21 cellular contexts compared by ENCODE assay signal in genomic region chr22:39419911-39420310, GRCh38. TPM values are rescaled to one million over a fixed set of nuclear protein-coding genes. Genes with fewer than 3 reads are reported as not detected.
DNase-seq lines count a peak whose midpoint lies in the region; ATAC-seq, FAIRE-seq and TF ChIP-seq lines count a peak whose summit lies in the region.
"Had no signal": no experiment of that assay in that cellular context is flagged by ENCODE, and none has a peak within 500 bp of the region (broad histone marks: within the 10 kb centered on the region; RNA-seq: fewer than 3 reads in every experiment).

No MANE protein-coding gene starts in this region.

- no peak for ATAC-seq in gastroesophageal sphincter
- ATAC-seq: GM12878 had no signal

- TF ChIP-seq CTCF in kidney (IDR thresholded peaks at IDR 0.05; ENCODE audit: borderline replicate concordance, extremely low read depth, insufficient read depth), result no peak
- no peak for TF ChIP-seq CTCF in gastroesophageal sphincter (IDR thresholded peaks at IDR 0.05)

- peak; percentile 17 for DNase-seq in kidney
- peak; percentile 43 for DNase-seq in posterior vena cava (ENCODE audit: low spot score)
- DNase-seq in RPMI8226, result no peak
- no peak for DNase-seq in NOMO-1 (lab: John Stamatoyannopoulos, UW; ENCODE audit: unreplicated experiment in 2 of 2)
- no peak for DNase-seq in GM12891 (ENCODE audit: insufficient read length, low spot score)
- DNase-seq: CD4-positive, alpha-beta T cell; DMS 273 treated with DMSO at 0.1 percent for 48 hours; DMS79; EL; GDM1; GOT3; HFFc6 had no signal

- H3K9ac ChIP-seq in BLaER1 (no peak overlapping the region), kidney (ENCODE audit: low read length in 2 of 2) (no peak overlapping the region)
- peak overlapping the region in 2 of 11 experiments; percentile 61 to 66; a peak in 4 of 22 replicates for H3K9ac ChIP-seq in BLaER1 treated with 17β-estradiol and CSF1 and Interleukin-3, amounts not matched to agents 10 nM and 100 nM

- FAIRE-seq in kidney (lab: Jason Lieb, UNC), result no peak
- no peak for FAIRE-seq in GM12891 (lab: Jason Lieb, UNC)
- FAIRE-seq: D721Med, GM12878, GM18507, H54 had no signal

- no peak for TF ChIP-seq EP300 in gastroesophageal sphincter (IDR thresholded peaks at IDR 0.05)

- 86 to 100% methylated on average over 1 to 4 of the region's 5 CpGs for WGBS in gastroesophageal sphincter (ENCODE audit: low coverage in 1 of 2), 2 donors

- H3K9me3 ChIP-seq in BLaER1, result no peaks in the 10 kb centered on the region
- no peaks in the 10 kb centered on the region for H3K9me3 ChIP-seq in BLaER1 treated with 17β-estradiol and CSF1 and Interleukin-3, amounts not matched to agents 10 nM and 100 nM (replicated peaks in 1 of 11)
- no peaks in the 10 kb centered on the region for H3K9me3 ChIP-seq in kidney (ENCODE audit: control insufficient read depth in 1 of 2, low read length in 2 of 2)
- no peaks in the 10 kb centered on the region for H3K9me3 ChIP-seq in gastroesophageal sphincter
- H3K9me3 ChIP-seq: HAP-1 had no signal

- H3K36me3 ChIP-seq in BLaER1, result peaks cover 94% of the 10 kb centered on the region
- peaks cover 81 to 99% (median 90%) of the 10 kb centered on the region in 11 experiments for H3K36me3 ChIP-seq in BLaER1 treated with 17β-estradiol and CSF1 and Interleukin-3, amounts not matched to agents 10 nM and 100 nM
- H3K36me3 ChIP-seq in kidney (ENCODE audit: control insufficient read depth in 1 of 2, insufficient read depth in 2 of 2, low read length in 2 of 2), result peaks cover 46 to 52% of the 10 kb centered on the region in 2 donors
- H3K36me3 ChIP-seq in gastroesophageal sphincter, result peaks cover 0 to 100% of the 10 kb centered on the region in 2 donors

- H3K4me2 ChIP-seq in BLaER1, result peak overlapping the region; percentile 72
- peak overlapping the region in 5 of 11 experiments; percentile 63 to 79 (median 75); a peak in 9 of 22 replicates for H3K4me2 ChIP-seq in BLaER1 treated with 17β-estradiol and CSF1 and Interleukin-3, amounts not matched to agents 10 nM and 100 nM

- H3K4me1 ChIP-seq in BLaER1 (peaks cover 52% of the 10 kb centered on the region), kidney (ENCODE audit: control insufficient read depth in 1 of 2, insufficient read depth in 1 of 2, low read depth in 1 of 2, low read length in 2 of 2) (no peaks in the 10 kb centered on the region), gastroesophageal sphincter (no peaks in the 10 kb centered on the region)
- H3K4me1 ChIP-seq in BLaER1 treated with 17β-estradiol and CSF1 and Interleukin-3, amounts not matched to agents 10 nM and 100 nM, result peaks cover 33 to 64% (median 54%) of the 10 kb centered on the region in 10 experiments
- H3K4me1 ChIP-seq: HAP-1 had no signal

- no peak for TF ChIP-seq POLR2A in gastroesophageal sphincter (IDR thresholded peaks at IDR 0.05)
- TF ChIP-seq POLR2A in GM12891 (IDR thresholded peaks at IDR 0.05; ENCODE audit: low read depth, low read length), result no peak

- H3K27ac ChIP-seq in BLaER1 (peak overlapping the region; percentile 57), kidney (ENCODE audit: low read depth in 2 of 2, low read length in 2 of 2) (no peak overlapping the region), gastroesophageal sphincter (no peak overlapping the region)
- peak overlapping the region in 6 of 11 experiments; percentile 5 to 99 (median 66); a peak in 5 of 22 replicates for H3K27ac ChIP-seq in BLaER1 treated with 17β-estradiol and CSF1 and Interleukin-3, amounts not matched to agents 10 nM and 100 nM

- H4K20me1 ChIP-seq in BLaER1, result no peaks in the 10 kb centered on the region
- H4K20me1 ChIP-seq in BLaER1 treated with 17β-estradiol and CSF1 and Interleukin-3, amounts not matched to agents 10 nM and 100 nM, result peaks cover 0 to 5% (median 0%) of the 10 kb centered on the region in 11 experiments; a peak in 2 of 22 replicates

- intact Hi-C loops in kidney (cut with DNase I) (no loop called here), posterior vena cava (cut with DNase I) (loop anchor here in 1 of 2 donors (10.0 kb wide), 1 partner anchor 95 kb away; no protein-coding TSS in a partner anchor)

- no peaks in the 10 kb centered on the region for H3K27me3 ChIP-seq in BLaER1
- H3K27me3 ChIP-seq in BLaER1 treated with 17β-estradiol and CSF1 and Interleukin-3, amounts not matched to agents 10 nM and 100 nM, result no peaks in the 10 kb centered on the region
- H3K27me3 ChIP-seq in gastroesophageal sphincter, result no peaks in the 10 kb centered on the region

- no peak overlapping the region for H3K4me3 ChIP-seq in BLaER1
- no peak overlapping the region for H3K4me3 ChIP-seq in BLaER1 treated with 17β-estradiol and CSF1 and Interleukin-3, amounts not matched to agents 10 nM and 100 nM
- H3K4me3 ChIP-seq in kidney (ENCODE audit: low read length in 2 of 2), result no peak overlapping the region
- H3K4me3 ChIP-seq in gastroesophageal sphincter, result no peak overlapping the region
- H3K4me3 ChIP-seq: GM12878, HAP-1 had no signal

TF ChIP-seq in GM12891, 5 proteins besides CTCF, POLR2A, EP300 and RAD21:
- TF ChIP-seq SPI1 (IDR thresholded peaks at IDR 0.05; ENCODE audit: low read depth, low read length), result no peak
- TF ChIP-seq POLR2AphosphoS5 (IDR thresholded peaks at IDR 0.05; ENCODE audit: low read depth, low read length), result no peak
- no peak for TF ChIP-seq TAF1 (IDR thresholded peaks at IDR 0.05; ENCODE audit: low read depth, low read length)
- TF ChIP-seq POU2F2 (IDR thresholded peaks at IDR 0.05; ENCODE audit: low read depth, low read length), result no peak
- no peak for TF ChIP-seq PAX5 (IDR thresholded peaks at IDR 0.05; ENCODE audit: insufficient read depth, low read length, severe bottlenecking)
TF ChIP-seq in GM12891: peak in this region for 0.

RNA-seq across cellular contexts. Expression of gene TAB1, which starts 20.3 kb away (rescaled TPM):
- total RNA-seq in kidney (30.9 TPM), posterior vena cava (10 to 100 TPM; 20.0 to 20.7 TPM), gastroesophageal sphincter (10 to 100 TPM; 20.6 to 29.0 (median 23.8) TPM)
- polyA plus RNA-seq in kidney (ENCODE audit: insufficient read depth, low read depth, low replicate concordance), result 14.4 TPM
- 8.7 TPM for polyA plus RNA-seq in GM12891 (2012; ENCODE audit: low read depth, missing spikeins)

RNA-seq across cellular contexts. Expression of gene MGAT3, which starts 36.9 kb away (rescaled TPM):
- 5.4 TPM for total RNA-seq in kidney
- 2.7 TPM for polyA plus RNA-seq in kidney (ENCODE audit: insufficient read depth, low read depth, low replicate concordance)
- total RNA-seq in posterior vena cava, result 1 to 10 TPM; 2.3 to 3.2 TPM
- 1 to 10 TPM; 2.6 to 3.9 (median 2.9) TPM for total RNA-seq in gastroesophageal sphincter
- 16.9 TPM for polyA plus RNA-seq in GM12891 (2012; ENCODE audit: low read depth, missing spikeins)
- total RNA-seq: HFFc6 had no signal
- polyA plus RNA-seq: CD14-positive monocyte had no signal

Comparison
In these comparisons a context has a peak if more than half of its experiments do, and no peak if none do; other contexts are left out.
1. H3K27ac ChIP-seq: peak in BLaER1 (single experiment) and BLaER1 treated with 17β-estradiol and CSF1 and Interleukin-3, amounts not matched to agents 10 nM and 100 nM (6 of 11); none in kidney (0 of 2) and gastroesophageal sphincter (0 of 4).
2. DNase-seq: peak in kidney (single experiment) and posterior vena cava (single experiment); none in RPMI8226 (single experiment), NOMO-1 (0 of 2) and GM12891 (single experiment).